9 cellular contexts compared by ENCODE assay signal in the genomic region with DNA sequence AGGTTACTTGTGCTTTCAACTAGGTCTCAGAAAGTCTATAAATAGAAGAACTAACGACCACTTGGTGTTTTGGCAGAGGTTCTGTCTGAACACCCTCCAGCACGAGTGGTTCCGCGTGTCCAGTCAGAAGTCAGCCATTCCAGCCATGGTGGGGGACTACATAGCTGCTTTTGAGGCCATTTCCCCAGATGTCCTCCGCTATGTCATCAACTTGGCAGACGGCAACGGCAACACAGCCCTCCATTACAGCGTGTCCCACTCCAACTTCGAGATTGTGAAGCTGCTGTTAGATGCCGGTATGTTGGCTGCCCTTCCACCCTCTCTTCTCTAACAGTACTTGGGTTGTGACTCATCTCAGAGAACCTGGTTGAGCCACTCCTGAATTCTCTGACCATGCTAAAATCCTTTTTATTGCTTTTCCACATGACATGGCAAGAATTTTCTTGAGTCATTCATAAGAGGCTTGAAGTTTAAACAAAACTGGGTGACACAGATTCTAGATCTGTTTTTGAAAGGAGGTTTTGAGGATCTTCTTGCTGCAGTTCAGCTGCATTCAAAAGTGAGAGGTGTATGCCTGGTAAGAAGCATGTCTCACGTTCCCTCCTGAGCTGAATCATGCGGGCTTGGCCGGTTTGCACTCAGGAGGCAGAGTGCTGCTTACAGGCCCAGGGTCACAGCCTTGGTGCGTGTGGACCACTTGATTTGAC.
DNase-seq lines count a peak whose midpoint lies in the region; ATAC-seq and TF ChIP-seq lines count a peak whose summit lies in the region.
"Had no signal": no experiment of that assay in that cellular context is flagged by ENCODE, and none has a peak within 500 bp of the region (broad histone marks: within the 10 kb centered on the region; RNA-seq: fewer than 3 reads in every experiment).

No MANE protein-coding gene starts in this region.

- no peaks in the 10 kb centered on the region for H3K9me3 ChIP-seq in naive thymus-derived CD4-positive, alpha-beta T cell (ENCODE audit: control insufficient read depth in 2 of 3, low read length in 3 of 3)

- CTCF ChIA-PET in naive thymus-derived CD4-positive, alpha-beta T cell (lab: Charles Lee) = no interaction called here

- peaks cover 0 to 1% (median 0%) of the 10 kb centered on the region in 7 donors for H3K4me1 Mint-ChIP-seq in naive thymus-derived CD4-positive, alpha-beta T cell
- H3K4me1 Mint-ChIP-seq: activated CD4-positive, alpha-beta T cell treated with anti-CD3 and anti-CD28 coated beads for 36 hours had no signal

- no peak overlapping the region for H3K4me3 Mint-ChIP-seq in naive thymus-derived CD4-positive, alpha-beta T cell
- H3K4me3 Mint-ChIP-seq: activated CD4-positive, alpha-beta T cell treated with anti-CD3 and anti-CD28 coated beads for 36 hours had no signal

- DNase-seq in DMS79 treated with DMSO at 0.1 percent for 48 hours (lab: John Stamatoyannopoulos, UW) (peak; percentile 64), SW480 (ENCODE audit: low spot score) (peak; percentile 62), foreskin keratinocyte (peak; percentile 91 to 95), renal cortical epithelial cell (ENCODE audit: low read depth) (peak; percentile 98), NCI-H748 (lab: John Stamatoyannopoulos, UW; ENCODE audit: unreplicated experiment) (no peak)
- DNase-seq in naive thymus-derived CD4-positive, alpha-beta T cell = no peak
- DNase-seq: activated CD4-positive, alpha-beta T cell treated with anti-CD3 and anti-CD28 coated beads for 36 hours had no signal

- intact Hi-C loops in naive thymus-derived CD4-positive, alpha-beta T cell (cut with micrococcal nuclease) = no loop called here

- H3K9me3 Mint-ChIP-seq in naive thymus-derived CD4-positive, alpha-beta T cell = no peaks in the 10 kb centered on the region

- peak overlapping the region; percentile 21 for H3K27ac ChIP-seq in foreskin keratinocyte
- no peak overlapping the region for H3K27ac ChIP-seq in naive thymus-derived CD4-positive, alpha-beta T cell (ENCODE audit: low read depth, low read length)

- peaks cover 25% of the 10 kb centered on the region for H3K4me1 ChIP-seq in foreskin keratinocyte
- no peaks in the 10 kb centered on the region for H3K4me1 ChIP-seq in naive thymus-derived CD4-positive, alpha-beta T cell (ENCODE audit: control insufficient read depth in 2 of 2, insufficient read depth in 2 of 2, low read length in 2 of 2)

- H3K27ac Mint-ChIP-seq in naive thymus-derived CD4-positive, alpha-beta T cell = no peak overlapping the region
- H3K27ac Mint-ChIP-seq: activated CD4-positive, alpha-beta T cell treated with anti-CD3 and anti-CD28 coated beads for 36 hours had no signal

- no peaks in the 10 kb centered on the region for H3K27me3 ChIP-seq in foreskin keratinocyte
- H3K27me3 ChIP-seq in naive thymus-derived CD4-positive, alpha-beta T cell (ENCODE audit: control insufficient read depth in 2 of 2, insufficient read depth in 2 of 2, low read length in 2 of 2) = no peaks in the 10 kb centered on the region

- peak; percentile 96 for ATAC-seq in foreskin keratinocyte
- ATAC-seq in HG02759 (IDR thresholded peaks at IDR 0.05; ENCODE audit: unreplicated experiment) = no peak
- ATAC-seq in naive thymus-derived CD4-positive, alpha-beta T cell = no peak
- no peak for ATAC-seq in GM19035 (IDR thresholded peaks at IDR 0.05; ENCODE audit: unreplicated experiment)
- ATAC-seq: activated CD4-positive, alpha-beta T cell treated with anti-CD3 and anti-CD28 coated beads for 36 hours had no signal

- peaks cover 0 to 57% (median 0%) of the 10 kb centered on the region in 3 experiments for H3K36me3 ChIP-seq in naive thymus-derived CD4-positive, alpha-beta T cell (ENCODE audit: control insufficient read depth in 2 of 3, insufficient read depth in 3 of 3, low read length in 3 of 3)

- no peak overlapping the region for H3K4me3 ChIP-seq in naive thymus-derived CD4-positive, alpha-beta T cell (ENCODE audit: low read length)

- peaks cover 0 to 31% (median 9%) of the 10 kb centered on the region in 5 donors for H3K36me3 Mint-ChIP-seq in naive thymus-derived CD4-positive, alpha-beta T cell

- POLR2A ChIA-PET in naive thymus-derived CD4-positive, alpha-beta T cell (lab: Charles Lee) = no interaction called here

- peaks cover 0 to 3% (median 0%) of the 10 kb centered on the region in 5 donors for H3K27me3 Mint-ChIP-seq in naive thymus-derived CD4-positive, alpha-beta T cell
- H3K27me3 Mint-ChIP-seq: activated CD4-positive, alpha-beta T cell treated with anti-CD3 and anti-CD28 coated beads for 36 hours had no signal

- TF ChIP-seq CTCF in foreskin keratinocyte (conservative IDR thresholded peaks at IDR 0.05) = no peak

Comparison
In these comparisons a context has a peak if more than half of its experiments do, and no peak if none do; other contexts are left out.
1. DNase-seq: peak in DMS79 treated with DMSO at 0.1 percent for 48 hours (single experiment), SW480 (single experiment), foreskin keratinocyte (2 of 2) and renal cortical epithelial cell (single experiment); none in naive thymus-derived CD4-positive, alpha-beta T cell (0 of 9) and NCI-H748 (single experiment).